Comparison of ENCODE assay signal across 20 cellular contexts in genomic region chr1:170790651-170791071, GRCh38.
DNase-seq lines count a peak whose midpoint lies in the region; ATAC-seq, FAIRE-seq and TF ChIP-seq lines count a peak whose summit lies in the region.
"Had no signal": no experiment of that assay in that cellular context is flagged by ENCODE, and none has a peak within 500 bp of the region (broad histone marks: within the 10 kb centered on the region; RNA-seq: fewer than 3 reads in every experiment).

No MANE protein-coding gene starts in this region.

- no peaks in the 10 kb centered on the region for H3K9me3 ChIP-seq in right lobe of liver
- no peaks in the 10 kb centered on the region for H3K9me3 ChIP-seq in Caco-2
- H3K9me3 ChIP-seq: HAP-1, SJCRH30 had no signal

- no peak for ATAC-seq in HG03565 (IDR thresholded peaks at IDR 0.05; ENCODE audit: unreplicated experiment)
- ATAC-seq in right lobe of liver = no peak

- peaks cover 2% of the 10 kb centered on the region for H3K27me3 Mint-ChIP-seq in Caco-2 (ENCODE audit: insufficient read depth, unreplicated experiment)

- 45% methylated on average over 3 of the region's 3 CpGs for WGBS in right lobe of liver (ENCODE audit: insufficient coverage, low coverage, low lambda C conversion rate, missing lambda C conversion rate)

- no peaks in the 10 kb centered on the region for H3K4me1 Mint-ChIP-seq in Caco-2 (ENCODE audit: low read depth, unreplicated experiment)
- H3K4me1 Mint-ChIP-seq: CD4-positive, alpha-beta memory T cell; endodermal cell had no signal

- BruUV-seq in Caco-2 (replicated peaks; lab: Mats Ljungman, UMichigan) = no TSS peak

- FAIRE-seq in A204.1 (lab: Jason Lieb, UNC) = peak; percentile 92

- no peak for TF ChIP-seq POLR2A in right lobe of liver (IDR thresholded peaks at IDR 0.05)

- TF ChIP-seq CTCF in astrocyte of the spinal cord (IDR thresholded peaks at IDR 0.05; ENCODE audit: low read depth, low read length) (no peak), fibroblast of villous mesenchyme (IDR thresholded peaks at IDR 0.05; ENCODE audit: insufficient read depth, low read depth, low read length) (no peak), right lobe of liver (IDR thresholded peaks at IDR 0.05) (no peak), Caco-2 (IDR thresholded peaks at IDR 0.05; ENCODE audit: insufficient read depth in 1 of 2, low read depth in 1 of 2, low read length in 1 of 2, severe bottlenecking in 1 of 2, unreplicated experiment in 1 of 2) (no peak)

- H3K4me3 ChIP-seq in astrocyte of the spinal cord (ENCODE audit: low read depth, low read length) (no peak overlapping the region), fibroblast of villous mesenchyme (ENCODE audit: low read depth, low read length) (no peak overlapping the region), right lobe of liver (no peak overlapping the region), Caco-2 (ENCODE audit: low read depth, low read length) (no peak overlapping the region)
- H3K4me3 ChIP-seq: HAP-1, SJCRH30 had no signal

- POLR2A ChIA-PET in Caco-2 (lab: Charles Lee) = no interaction called here

- no peak overlapping the region for H3K27ac Mint-ChIP-seq in Caco-2 (ENCODE audit: unreplicated experiment)
- H3K27ac Mint-ChIP-seq: CD4-positive, alpha-beta memory T cell; endodermal cell had no signal

- DNase-seq in H4 (ENCODE audit: low spot score) = peak; percentile 11
- DNase-seq in astrocyte of the spinal cord (ENCODE audit: low read depth, low spot score) = peak; percentile 37
- DNase-seq in fibroblast of villous mesenchyme (ENCODE audit: low read depth) = peak; percentile 49
- DNase-seq in right lobe of liver = no peak
- no peak for DNase-seq in NCI-H2171 (lab: John Stamatoyannopoulos, UW)
- no peak for DNase-seq in Caco-2
- DNase-seq: 8988T; CD4-positive, alpha-beta memory T cell; DMS79 treated with DMSO at 0.1 percent for 48 hours; endodermal cell; NCI-H1105 treated with DMSO at 0.1 percent for 48 hours; NCI-H748 treated with DMSO at 0.1 percent for 48 hours; OCI-M1; SJCRH30; stimulated activated naive CD4-positive, alpha-beta T cell; trophoblast cell had no signal

- H3K36me3 Mint-ChIP-seq in Caco-2 (ENCODE audit: insufficient read depth, unreplicated experiment) = no peaks in the 10 kb centered on the region
- H3K36me3 Mint-ChIP-seq: CD4-positive, alpha-beta memory T cell had no signal

- H3K4me1 ChIP-seq in right lobe of liver = no peaks in the 10 kb centered on the region
- no peaks in the 10 kb centered on the region for H3K4me1 ChIP-seq in Caco-2
- H3K4me1 ChIP-seq: HAP-1, SJCRH30 had no signal

- H3K36me3 ChIP-seq in right lobe of liver = no peaks in the 10 kb centered on the region
- no peaks in the 10 kb centered on the region for H3K36me3 ChIP-seq in Caco-2 (ENCODE audit: control insufficient read depth, insufficient read depth, low read length)
- H3K36me3 ChIP-seq: HAP-1, SJCRH30 had no signal

- CTCF ChIA-PET in Caco-2 (lab: Charles Lee) = no interaction called here

- H3K9me3 Mint-ChIP-seq in Caco-2 (ENCODE audit: unreplicated experiment) = no peaks in the 10 kb centered on the region
- H3K9me3 Mint-ChIP-seq: endodermal cell had no signal

- H3K4me3 Mint-ChIP-seq in Caco-2 (ENCODE audit: unreplicated experiment) = no peak overlapping the region
- H3K4me3 Mint-ChIP-seq: CD4-positive, alpha-beta memory T cell; endodermal cell had no signal

- H3K27me3 ChIP-seq in right lobe of liver = no peaks in the 10 kb centered on the region
- H3K27me3 ChIP-seq in Caco-2 (replicated peaks; ENCODE audit: control insufficient read depth, insufficient read depth, low read length) = no peaks in the 10 kb centered on the region
- H3K27me3 ChIP-seq: SJCRH30 had no signal

- no peak overlapping the region for H3K27ac ChIP-seq in right lobe of liver
- H3K27ac ChIP-seq: KMS-11, SJCRH30 had no signal

- in situ Hi-C loops in astrocyte of the spinal cord (cut with HindIII; ENCODE audit: low sequenced_read_pairs) = no loop called here

- intact Hi-C loops in right lobe of liver (cut with DNase I) (no loop called here), Caco-2 (cut with micrococcal nuclease; ENCODE audit: unreplicated experiment) (loop anchor here (10.0 kb wide), 1 partner anchor 134 kb away; no protein-coding TSS in a partner anchor)

Comparison
In these comparisons a context has a peak if more than half of its experiments do, and no peak if none do; other contexts are left out.
1. DNase-seq: peak in H4 (single experiment), astrocyte of the spinal cord (single experiment) and fibroblast of villous mesenchyme (single experiment); none in right lobe of liver (0 of 3), NCI-H2171 (single experiment) and Caco-2 (0 of 2).